ENCODE assay signal across 8 cellular contexts in the genomic region with DNA sequence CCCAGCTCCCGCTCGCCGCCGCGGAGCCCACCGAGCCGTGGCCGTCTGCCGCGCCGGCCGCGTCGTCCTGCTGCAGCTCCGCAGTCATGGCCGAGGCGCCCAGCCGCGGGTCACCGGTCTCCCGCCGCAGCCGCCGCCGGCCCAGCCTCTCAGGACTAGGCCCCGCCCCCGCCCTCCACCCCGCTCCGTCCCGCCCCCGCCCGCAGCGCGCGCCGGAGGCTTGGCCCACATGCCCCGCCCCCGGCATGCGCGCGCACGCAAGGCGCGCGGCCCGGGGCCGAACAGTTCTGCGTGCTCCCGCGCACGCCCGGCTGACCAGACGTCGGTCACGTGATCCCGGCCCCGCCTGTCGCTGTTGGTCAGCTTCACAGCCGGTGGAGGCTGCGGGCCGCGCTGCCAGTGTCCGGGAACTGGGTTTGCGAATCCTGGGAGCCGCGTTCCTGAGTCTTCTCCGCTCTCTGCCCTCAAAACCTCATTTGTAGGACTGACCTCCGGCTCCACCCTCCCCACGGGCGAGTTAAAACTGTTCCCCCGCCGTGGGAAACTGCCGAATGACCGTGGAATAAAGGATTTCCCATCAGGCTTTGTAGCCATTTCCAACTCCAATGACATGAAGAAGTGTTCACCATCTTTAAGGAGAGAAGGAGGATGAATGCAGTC. TPM values are rescaled to one million over a fixed set of nuclear protein-coding genes. Genes with fewer than 3 reads are reported as not detected.
A peak's percentile ranks its signal among the peaks of the same experiment; 100 is the strongest.
DNase-seq lines count a peak whose midpoint lies in the region; ATAC-seq lines count a peak whose summit lies in the region.

A gene with protein sequence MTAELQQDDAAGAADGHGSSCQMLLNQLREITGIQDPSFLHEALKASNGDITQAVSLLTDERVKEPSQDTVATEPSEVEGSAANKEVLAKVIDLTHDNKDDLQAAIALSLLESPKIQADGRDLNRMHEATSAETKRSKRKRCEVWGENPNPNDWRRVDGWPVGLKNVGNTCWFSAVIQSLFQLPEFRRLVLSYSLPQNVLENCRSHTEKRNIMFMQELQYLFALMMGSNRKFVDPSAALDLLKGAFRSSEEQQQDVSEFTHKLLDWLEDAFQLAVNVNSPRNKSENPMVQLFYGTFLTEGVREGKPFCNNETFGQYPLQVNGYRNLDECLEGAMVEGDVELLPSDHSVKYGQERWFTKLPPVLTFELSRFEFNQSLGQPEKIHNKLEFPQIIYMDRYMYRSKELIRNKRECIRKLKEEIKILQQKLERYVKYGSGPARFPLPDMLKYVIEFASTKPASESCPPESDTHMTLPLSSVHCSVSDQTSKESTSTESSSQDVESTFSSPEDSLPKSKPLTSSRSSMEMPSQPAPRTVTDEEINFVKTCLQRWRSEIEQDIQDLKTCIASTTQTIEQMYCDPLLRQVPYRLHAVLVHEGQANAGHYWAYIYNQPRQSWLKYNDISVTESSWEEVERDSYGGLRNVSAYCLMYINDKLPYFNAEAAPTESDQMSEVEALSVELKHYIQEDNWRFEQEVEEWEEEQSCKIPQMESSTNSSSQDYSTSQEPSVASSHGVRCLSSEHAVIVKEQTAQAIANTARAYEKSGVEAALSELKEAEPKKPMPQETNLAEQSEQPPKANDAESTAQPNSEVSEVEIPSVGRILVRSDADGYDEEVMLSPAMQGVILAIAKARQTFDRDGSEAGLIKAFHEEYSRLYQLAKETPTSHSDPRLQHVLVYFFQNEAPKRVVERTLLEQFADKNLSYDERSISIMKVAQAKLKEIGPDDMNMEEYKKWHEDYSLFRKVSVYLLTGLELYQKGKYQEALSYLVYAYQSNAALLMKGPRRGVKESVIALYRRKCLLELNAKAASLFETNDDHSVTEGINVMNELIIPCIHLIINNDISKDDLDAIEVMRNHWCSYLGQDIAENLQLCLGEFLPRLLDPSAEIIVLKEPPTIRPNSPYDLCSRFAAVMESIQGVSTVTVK (minus strand): TSS at position 159 of the 660 bp plus-strand sequence. CDS start 71 bp downstream, at position 88.

- H3K4me2 ChIP-seq in BLaER1 treated with 17β-estradiol and CSF1 and Interleukin-3, amounts not matched to agents 10 nM and 100 nM: peak within 1 kb of the TSS; percentile 71 to 94 (median 88)

- peak within 1 kb of the TSS; percentile 74 to 94 (median 89) for H3K27ac ChIP-seq in BLaER1 treated with 17β-estradiol and CSF1 and Interleukin-3, amounts not matched to agents 10 nM and 100 nM

- H4K20me1 ChIP-seq in BLaER1 treated with 17β-estradiol and CSF1 and Interleukin-3, amounts not matched to agents 10 nM and 100 nM: peaks cover 0 to 6% (median 0%) of the 10 kb centered on the region in 11 experiments; a peak in 4 of 22 replicates

- peaks cover 48 to 58% (median 53%) of the 10 kb centered on the region in 10 experiments for H3K4me1 ChIP-seq in BLaER1 treated with 17β-estradiol and CSF1 and Interleukin-3, amounts not matched to agents 10 nM and 100 nM

- H3K9ac ChIP-seq in BLaER1 treated with 17β-estradiol and CSF1 and Interleukin-3, amounts not matched to agents 10 nM and 100 nM: peak within 1 kb of the TSS; percentile 77 to 91 (median 87)

- H3K27me3 ChIP-seq in BLaER1 treated with 17β-estradiol and CSF1 and Interleukin-3, amounts not matched to agents 10 nM and 100 nM: no peaks in the 10 kb centered on the region

- DNase-seq in NCI-H524 treated with DMSO at 0.1 percent for 48 hours (lab: John Stamatoyannopoulos, UW): peak; percentile 30
- DNase-seq in activated CD4-positive, alpha-beta T cell treated with anti-CD3 and anti-CD28 coated beads, Interleukin-2, amount 50 U/mL, for 1 hour: peak; percentile 67
- peak; percentile 94 for DNase-seq in cortex of kidney (lab: John Stamatoyannopoulos, UW)
- DNase-seq in left lobe of liver (ENCODE audit: low spot score): peak; percentile 98
- peak; percentile 77 to 86 for DNase-seq in stimulated activated CD4-positive, alpha-beta T cell treated with anti-CD3 and anti-CD28 coated beads, Interleukin-2, amount 100 ng/mL, for 24 hours

- peaks cover 0 to 28% (median 19%) of the 10 kb centered on the region in 11 experiments; a peak in 19 of 22 replicates for H3K9me3 ChIP-seq in BLaER1 treated with 17β-estradiol and CSF1 and Interleukin-3, amounts not matched to agents 10 nM and 100 nM (replicated peaks in 1 of 11)

- ATAC-seq in GM19324 (IDR thresholded peaks at IDR 0.05; ENCODE audit: low FRiP score, unreplicated experiment): peak; percentile 91
- ATAC-seq in HG03460 (IDR thresholded peaks at IDR 0.05; ENCODE audit: unreplicated experiment): peak; percentile 87
- peak; percentile 95 for ATAC-seq in left lobe of liver

- H3K4me3 ChIP-seq in BLaER1 treated with 17β-estradiol and CSF1 and Interleukin-3, amounts not matched to agents 10 nM and 100 nM: peak within 1 kb of the TSS; percentile 74 to 95 (median 89)

- H3K36me3 ChIP-seq in BLaER1 treated with 17β-estradiol and CSF1 and Interleukin-3, amounts not matched to agents 10 nM and 100 nM: peaks cover 0 to 6% (median 0%) of the 10 kb centered on the region in 11 experiments; a peak in 1 of 22 replicates

RNA-seq across cellular contexts. Expression of the gene that starts here (rescaled TPM):
- total RNA-seq in left lobe of liver: 11.6 TPM

Comparison
In these comparisons a context has a peak if more than half of its experiments do, and no peak if none do; other contexts are left out.
1. Peak in every context shown above with its lines: DNase-seq, ATAC-seq, H3K4me3 ChIP-seq and H3K27ac ChIP-seq.
2. DNase-seq: peak in every context shown above with its lines; median percentile 98 in left lobe of liver; 94 in cortex of kidney; 82 in stimulated activated CD4-positive, alpha-beta T cell treated with anti-CD3 and anti-CD28 coated beads, Interleukin-2, amount 100 ng/mL, for 24 hours; 67 in activated CD4-positive, alpha-beta T cell treated with anti-CD3 and anti-CD28 coated beads, Interleukin-2, amount 50 U/mL, for 1 hour; 30 in NCI-H524 treated with DMSO at 0.1 percent for 48 hours.